Comparison of ENCODE assay signal across 8 cellular contexts in the genomic region with DNA sequence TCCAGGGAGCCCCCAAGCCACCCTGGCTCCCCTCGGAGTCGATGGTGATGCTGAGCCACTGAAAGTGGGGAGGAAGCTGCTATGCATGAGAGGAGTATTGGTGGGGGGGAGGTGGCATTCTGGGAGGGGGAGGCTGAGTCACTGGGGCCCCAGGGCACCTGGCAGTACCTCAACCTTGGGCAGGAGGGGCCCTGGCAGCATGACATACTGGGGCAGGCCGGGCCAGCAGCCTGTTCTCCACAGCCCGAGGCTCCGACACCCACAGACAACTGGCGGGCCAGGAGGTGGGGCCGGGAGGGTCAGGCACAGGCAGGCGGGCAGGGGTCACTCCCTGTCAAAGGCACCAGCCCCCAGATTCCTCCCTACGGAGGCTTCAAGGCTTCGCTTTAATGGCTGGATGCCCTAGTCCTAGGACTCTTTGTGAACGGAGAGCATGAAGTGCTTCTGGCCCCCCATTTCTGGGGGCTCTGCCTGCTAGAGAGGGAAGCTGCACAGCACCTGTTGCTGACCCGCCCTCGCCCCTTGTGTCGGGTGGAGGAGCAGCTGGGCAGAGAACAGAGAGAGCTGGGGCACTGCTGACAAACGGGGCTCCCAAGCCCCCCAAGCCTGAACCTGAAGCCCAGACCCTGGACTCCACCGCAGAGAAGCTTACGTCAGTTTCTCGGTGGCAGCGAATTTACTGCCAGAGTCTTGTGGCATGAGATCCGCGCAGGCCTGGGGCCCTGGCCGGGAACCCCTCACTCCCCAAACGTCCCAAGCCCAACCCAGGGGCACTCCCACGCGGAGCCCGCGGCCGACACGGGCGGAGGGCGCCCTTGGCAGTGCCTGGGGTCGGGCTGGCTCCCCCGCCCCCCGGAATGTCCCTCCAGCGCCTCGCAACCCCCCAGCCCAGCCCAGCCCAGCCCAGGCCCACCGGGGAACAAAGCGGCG. TPM values are rescaled to one million over a fixed set of nuclear protein-coding genes. Genes with fewer than 3 reads are reported as not detected.
DNase-seq lines count a peak whose midpoint lies in the region; ATAC-seq and TF ChIP-seq lines count a peak whose summit lies in the region.

No MANE protein-coding gene starts in this region.

- ATAC-seq in DND-41 (ENCODE audit: insufficient read depth, low read depth) (peak; percentile 3; the same call in 2 of the 3 replicates), mucosa of descending colon (no peak), GM18498 (IDR thresholded peaks at IDR 0.05; ENCODE audit: unreplicated experiment) (no peak)

- TF ChIP-seq CTCF in DND-41 (IDR thresholded peaks at IDR 0.05; ENCODE audit: borderline replicate concordance, extremely low read depth, low read length, poor library complexity, severe bottlenecking) (no peak), PC-9 (conservative IDR thresholded peaks at IDR 0.05) (no peak), mucosa of descending colon (IDR thresholded peaks at IDR 0.05) (no peak)

- H2AFZ ChIP-seq in DND-41 (ENCODE audit: low read depth, low read length) = peak overlapping the region; percentile 74
- H2AFZ ChIP-seq in PC-9 = peak overlapping the region; percentile 96

- H3K4me3 ChIP-seq in DND-41 (ENCODE audit: low read depth in 1 of 2, low read length in 2 of 2) (peak overlapping the region; percentile 62 to 67; a peak in 3 of 4 replicates), PC-9 (peak overlapping the region; percentile 89), duodenal mucosa (ENCODE audit: low read depth in 1 of 2, low read length in 2 of 2) (peak overlapping the region; percentile 86 to 89), mucosa of descending colon (peak overlapping the region; percentile 77)

- peak overlapping the region; percentile 66 for H3K27ac ChIP-seq in DND-41 (ENCODE audit: low read length)
- no peak overlapping the region for H3K27ac ChIP-seq in PC-9
- H3K27ac ChIP-seq in duodenal mucosa (ENCODE audit: low read depth, low read length) = peak overlapping the region; percentile 77

- H3K9me2 ChIP-seq in PC-9 (ENCODE audit: insufficient read depth) = no peaks in the 10 kb centered on the region

- H4K20me1 ChIP-seq in DND-41 (ENCODE audit: insufficient read depth, low read length) (peaks cover 39% of the 10 kb centered on the region), PC-9 (ENCODE audit: insufficient read depth) (peaks cover 23% of the 10 kb centered on the region)

- intact Hi-C loops in PC-9 (cut with micrococcal nuclease; ENCODE audit: unreplicated experiment) = loop anchor here (1.0 to 10.0 kb wide), 4 partner anchors 88 to 250 kb away; partner anchors contain the start of genes GGA3 and MRPS7
- intact Hi-C loops in mucosa of descending colon (cut with DNase I, micrococcal nuclease) = loop anchor here in 1 of 2 donors (10.0 kb wide), 1 partner anchor 90 kb away; no protein-coding TSS in a partner anchor

- H3K27me3 ChIP-seq in DND-41 (ENCODE audit: insufficient read depth, low read length, poor library complexity) (no peaks in the 10 kb centered on the region), PC-9 (ENCODE audit: insufficient read depth, low read depth) (no peaks in the 10 kb centered on the region), duodenal mucosa (ENCODE audit: control insufficient read depth in 1 of 2, insufficient read depth in 2 of 2, low read length in 2 of 2) (no peaks in the 10 kb centered on the region)

- H3K36me3 ChIP-seq in DND-41 (ENCODE audit: insufficient read depth, low read length) (peaks cover 41% of the 10 kb centered on the region), PC-9 (ENCODE audit: low read depth) (0 out of 2 replicates have a peak, but pooled peaks cover 6% of the 10 kb centered on the region), duodenal mucosa (ENCODE audit: control insufficient read depth in 1 of 2, insufficient read depth in 2 of 2, low read length in 2 of 2) (peaks cover 5 to 9% of the 10 kb centered on the region in 2 donors), mucosa of descending colon (ENCODE audit: low read depth) (no peaks in the 10 kb centered on the region)

- H3K4me2 ChIP-seq in DND-41 (ENCODE audit: insufficient read depth, low read length) (peak overlapping the region; percentile 92), PC-9 (peak overlapping the region; percentile 91)

- H3K4me1 ChIP-seq in DND-41 (ENCODE audit: insufficient read depth, low read length) = peaks cover 55% of the 10 kb centered on the region
- H3K4me1 ChIP-seq in PC-9 (replicated peaks; ENCODE audit: insufficient read depth) = peaks cover 46% of the 10 kb centered on the region
- peaks cover 38 to 56% of the 10 kb centered on the region in 2 donors for H3K4me1 ChIP-seq in duodenal mucosa (ENCODE audit: control insufficient read depth in 1 of 2, insufficient read depth in 2 of 2, low read length in 2 of 2)
- H3K4me1 ChIP-seq in mucosa of descending colon (ENCODE audit: low read depth) = peaks cover 35% of the 10 kb centered on the region

- POLR2A ChIA-PET in PC-9 (lab: Charles Lee; ENCODE audit: unreplicated experiment) = interaction anchor here (0.6 to 1.1 kb wide), 2 partner anchors 11 to 84 kb away, joined by 3 to 5 read pairs; partner anchors contain the start of gene LLGL2

- DNase-seq in DND-41 = peak; percentile 25
- DNase-seq in PC-9 = peak; percentile 85 to 89
- peak; percentile 36 to 69 (median 57) for DNase-seq in mucosa of descending colon
- no peak for DNase-seq in DMS114 treated with DMSO at 0.1 percent for 48 hours (lab: John Stamatoyannopoulos, UW; ENCODE audit: unreplicated experiment)
- DNase-seq in stimulated activated CD4-positive, alpha-beta T cell treated with anti-CD3 and anti-CD28 coated beads, Interleukin-12 subunit alpha, Interleukin-12 subunit beta, amount 100 ng/mL, for 4 hours = no peak
- no peak for DNase-seq in cortex of kidney (lab: John Stamatoyannopoulos, UW)

- H3K79me2 ChIP-seq in DND-41 (ENCODE audit: insufficient read depth, low read length) (peaks cover 41% of the 10 kb centered on the region), PC-9 (ENCODE audit: low read depth) (peaks cover 32% of the 10 kb centered on the region)

- H3K9ac ChIP-seq in DND-41 (ENCODE audit: low read depth, low read length) = peak overlapping the region; percentile 79
- H3K9ac ChIP-seq in duodenal mucosa (ENCODE audit: low read depth in 1 of 2, low read length in 2 of 2) = peak overlapping the region; percentile 75 to 76

- peaks cover 33% of the 10 kb centered on the region; the same call in 1 of the 2 replicates for H3F3A ChIP-seq in PC-9 (ENCODE audit: insufficient read depth, low read depth)

- H3K9me3 ChIP-seq in DND-41 (ENCODE audit: insufficient read depth, low read length, severe bottlenecking) (no peaks in the 10 kb centered on the region), PC-9 (ENCODE audit: insufficient read depth, low read depth) (no peaks in the 10 kb centered on the region), duodenal mucosa (ENCODE audit: control insufficient read depth in 1 of 2, low read length in 2 of 2) (no peaks in the 10 kb centered on the region), mucosa of descending colon (no peaks in the 10 kb centered on the region)

- BruUV-seq in PC-9 (replicated peaks; lab: Mats Ljungman, UMichigan) = TSS peak; percentile 27

- CTCF ChIA-PET in PC-9 (lab: Charles Lee) = interaction anchor here (0.6 to 0.8 kb wide), 5 partner anchors 35 to 119 kb away, joined by 3 to 8 read pairs (median 4); partner anchors contain the start of gene SMIM5

RNA-seq across cellular contexts. Expression of gene CASKIN2, which starts 0.8 kb away (rescaled TPM):
- total RNA-seq in PC-9 (2021) (24.4 and 25.4 TPM in 2 replicates), mucosa of descending colon (10 to 100 TPM; 27.8 to 44.5 (median 33.8) TPM)

RNA-seq across cellular contexts. Expression of gene TSEN54, which starts 1.8 kb away (rescaled TPM):
- total RNA-seq in PC-9 (2021) (42.6 and 45.1 TPM in 2 replicates), mucosa of descending colon (10 to 100 TPM; 26.3 to 38.0 (median 28.7) TPM)

RNA-seq across cellular contexts. Expression of gene LLGL2, which starts 10.9 kb away (rescaled TPM):
- total RNA-seq in PC-9 (2021) = 138 and 156 TPM in 2 replicates
- 100 to 1,000 TPM; 269 to 590 (median 405) TPM for total RNA-seq in mucosa of descending colon

RNA-seq across cellular contexts. Expression of gene TMEM94, which starts 58.1 kb away (rescaled TPM):
- 78.9 and 95.7 TPM in 2 replicates for total RNA-seq in PC-9 (2021)
- 100 to 1,000 TPM in 2 of 3 donors, 10 to 100 TPM in 1; 73.5 to 114 (median 108) TPM for total RNA-seq in mucosa of descending colon

Comparison
In these comparisons a context has a peak if more than half of its experiments do, and no peak if none do; other contexts are left out.
1. DNase-seq: peak in DND-41 (single experiment), PC-9 (2 of 2) and mucosa of descending colon (3 of 3); none in DMS114 treated with DMSO at 0.1 percent for 48 hours (single experiment), stimulated activated CD4-positive, alpha-beta T cell treated with anti-CD3 and anti-CD28 coated beads, Interleukin-12 subunit alpha, Interleukin-12 subunit beta, amount 100 ng/mL, for 4 hours (single experiment) and cortex of kidney (single experiment).
2. Peak in every context shown above with its lines, with median percentiles within 50 percentile points of each other: H3K4me3 ChIP-seq.